ENCODE assay signal across 16 cellular contexts in the genomic region with DNA sequence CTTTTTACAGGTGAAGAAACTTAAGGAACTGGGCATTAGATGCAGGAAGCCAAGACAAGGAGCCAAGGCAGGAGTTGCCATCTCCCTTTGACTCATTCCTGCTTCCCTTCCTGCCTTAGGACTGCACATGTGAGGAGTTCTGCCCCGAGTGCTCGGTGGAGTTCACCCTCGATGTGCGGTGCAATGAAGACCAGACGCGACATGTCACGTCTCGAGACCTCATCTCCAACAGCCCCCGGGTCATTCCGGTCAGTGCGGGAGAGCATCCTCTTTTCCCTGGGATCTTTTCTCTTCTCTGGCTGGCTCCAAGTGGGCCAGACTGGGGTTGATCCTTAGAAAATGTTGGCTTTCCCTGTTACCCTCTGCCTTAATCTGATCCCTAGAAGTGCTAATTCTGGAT. TPM values are rescaled to one million over a fixed set of nuclear protein-coding genes. Genes with fewer than 3 reads are reported as not detected.
DNase-seq lines count a peak whose midpoint lies in the region; ATAC-seq and TF ChIP-seq lines count a peak whose summit lies in the region.
"Had no signal": no experiment of that assay in that cellular context is flagged by ENCODE, and none has a peak within 500 bp of the region (broad histone marks: within the 10 kb centered on the region; RNA-seq: fewer than 3 reads in every experiment).

No MANE protein-coding gene starts in this region.

- H3K9me3 Mint-ChIP-seq in activated T-helper 1 cell treated with anti-CD3 and anti-CD28 coated beads, Interleukin-12 subunit alpha, Interleukin-12 subunit beta, Interleukin-2, Interleukin-4 antibody, amounts not matched to agents 30 ng/mL and 10 ng/mL and 1 ng/mL, durations not matched to agents 14 hours and 24 hours and 36 hours, result no peaks in the 10 kb centered on the region
- H3K9me3 Mint-ChIP-seq: CD8-positive, alpha-beta T cell had no signal

- no peak for ATAC-seq in left cardiac atrium
- no peak for ATAC-seq in HG03175 (IDR thresholded peaks at IDR 0.05; ENCODE audit: unreplicated experiment)
- ATAC-seq: CD8-positive, alpha-beta T cell; HCT116 had no signal

- peaks cover 42% of the 10 kb centered on the region for H3K36me3 Mint-ChIP-seq in activated T-helper 1 cell treated with anti-CD3 and anti-CD28 coated beads, Interleukin-12 subunit alpha, Interleukin-12 subunit beta, Interleukin-2, Interleukin-4 antibody, amounts not matched to agents 30 ng/mL and 10 ng/mL and 1 ng/mL, durations not matched to agents 14 hours and 24 hours and 36 hours (ENCODE audit: low read depth)

- peaks cover 20% of the 10 kb centered on the region for H3K4me1 Mint-ChIP-seq in activated T-helper 1 cell treated with anti-CD3 and anti-CD28 coated beads, Interleukin-12 subunit alpha, Interleukin-12 subunit beta, Interleukin-2, Interleukin-4 antibody, amounts not matched to agents 30 ng/mL and 10 ng/mL and 1 ng/mL, durations not matched to agents 14 hours and 24 hours and 36 hours (ENCODE audit: low read depth)

- H3K4me3 ChIP-seq in neutrophil (ENCODE audit: low read depth in 1 of 2, low read length in 1 of 2), result no peak overlapping the region

- intact Hi-C loops in cardiac septum (cut with DNase I), result no loop called here
- intact Hi-C loops in left cardiac atrium (cut with DNase I), result loop anchor here in 1 of 2 donors (5.0 kb wide), 1 partner anchor 53 kb away; no protein-coding TSS in a partner anchor
- intact Hi-C loops in activated T-helper 1 cell treated with anti-CD3 and anti-CD28 coated beads, Interleukin-12 subunit alpha, Interleukin-12 subunit beta, Interleukin-2, Interleukin-4 antibody, amounts not matched to agents 30 ng/mL and 10 ng/mL and 1 ng/mL, durations not matched to agents 14 hours and 24 hours and 36 hours (cut with micrococcal nuclease), result no loop called here

- no peaks in the 10 kb centered on the region for H3K27me3 ChIP-seq in neutrophil

- H3K4me3 Mint-ChIP-seq in activated T-helper 1 cell treated with anti-CD3 and anti-CD28 coated beads, Interleukin-12 subunit alpha, Interleukin-12 subunit beta, Interleukin-2, Interleukin-4 antibody, amounts not matched to agents 30 ng/mL and 10 ng/mL and 1 ng/mL, durations not matched to agents 14 hours and 24 hours and 36 hours, result no peak overlapping the region
- H3K4me3 Mint-ChIP-seq: CD14-positive monocyte; CD8-positive, alpha-beta T cell had no signal

- no peak for TF ChIP-seq CTCF in neutrophil (IDR thresholded peaks at IDR 0.05)

- H3K9me3 ChIP-seq in neutrophil, result no peaks in the 10 kb centered on the region

- H3K27me3 Mint-ChIP-seq in activated T-helper 1 cell treated with anti-CD3 and anti-CD28 coated beads, Interleukin-12 subunit alpha, Interleukin-12 subunit beta, Interleukin-2, Interleukin-4 antibody, amounts not matched to agents 30 ng/mL and 10 ng/mL and 1 ng/mL, durations not matched to agents 14 hours and 24 hours and 36 hours (ENCODE audit: insufficient read depth), result no peaks in the 10 kb centered on the region

- H3K36me3 ChIP-seq in neutrophil, result peaks cover 76% of the 10 kb centered on the region

- H3K4me1 ChIP-seq in neutrophil (ENCODE audit: control insufficient read depth in 1 of 2, insufficient read depth in 1 of 2, low read depth in 1 of 2, low read length in 1 of 2), result peaks cover 41 to 51% of the 10 kb centered on the region in 2 experiments

- H3K27ac ChIP-seq in neutrophil, result peak overlapping the region; percentile 80
- H3K27ac ChIP-seq: HL-60 had no signal

- DNase-seq in cardiac septum (ENCODE audit: low spot score), result peak; percentile 54
- no peak for DNase-seq in left cardiac atrium
- peak; percentile 52 for DNase-seq in islet precursor cell
- peak; percentile 14 for DNase-seq in ureter (ENCODE audit: low spot score)
- no peak for DNase-seq in activated T-helper 1 cell treated with anti-CD3 and anti-CD28 coated beads, Interleukin-12 subunit alpha, Interleukin-12 subunit beta, Interleukin-2, Interleukin-4 antibody, amounts not matched to agents 30 ng/mL and 10 ng/mL and 1 ng/mL, durations not matched to agents 14 hours and 24 hours and 36 hours (ENCODE audit: low spot score)
- no peak for DNase-seq in cerebellum (ENCODE audit: low spot score)
- DNase-seq: COR-L47, DMS153, DMS79 treated with DMSO at 0.1 percent for 48 hours, EL had no signal

- no peak overlapping the region for H3K27ac Mint-ChIP-seq in activated T-helper 1 cell treated with anti-CD3 and anti-CD28 coated beads, Interleukin-12 subunit alpha, Interleukin-12 subunit beta, Interleukin-2, Interleukin-4 antibody, amounts not matched to agents 30 ng/mL and 10 ng/mL and 1 ng/mL, durations not matched to agents 14 hours and 24 hours and 36 hours
- H3K27ac Mint-ChIP-seq: CD8-positive, alpha-beta T cell had no signal

RNA-seq across cellular contexts. Expression of a gene that starts 6.6 kb away (rescaled TPM):
- total RNA-seq in cardiac septum (46.9 TPM), left cardiac atrium (10 to 100 TPM; 33.2 to 41.9 TPM), ureter (57.3 TPM), cerebellum (52.8 TPM)
- total RNA-seq in activated T-helper 1 cell treated with anti-CD3 and anti-CD28 coated beads, Interleukin-12 subunit alpha, Interleukin-12 subunit beta, Interleukin-2, Interleukin-4 antibody, amounts not matched to agents 30 ng/mL and 10 ng/mL and 1 ng/mL, durations not matched to agents 14 hours and 24 hours and 36 hours, result 89.2 and 90.9 TPM in 2 replicates

RNA-seq across cellular contexts. Expression of a gene that starts 17.2 kb away (rescaled TPM):
- total RNA-seq in cardiac septum (11.5 TPM), left cardiac atrium (10 to 100 TPM; 14.2 to 14.5 TPM), ureter (12.5 TPM), cerebellum (29.5 TPM)
- total RNA-seq in activated T-helper 1 cell treated with anti-CD3 and anti-CD28 coated beads, Interleukin-12 subunit alpha, Interleukin-12 subunit beta, Interleukin-2, Interleukin-4 antibody, amounts not matched to agents 30 ng/mL and 10 ng/mL and 1 ng/mL, durations not matched to agents 14 hours and 24 hours and 36 hours, result 4.4 and 4.9 TPM in 2 replicates

RNA-seq across cellular contexts. Expression of a gene that starts 21.8 kb away (rescaled TPM):
- total RNA-seq in cardiac septum (156 TPM), left cardiac atrium (100 to 1,000 TPM in 1 of 2 donors, 10 to 100 TPM in 1; 98.9 to 128 TPM), ureter (66.6 TPM), cerebellum (43.2 TPM)
- total RNA-seq in activated T-helper 1 cell treated with anti-CD3 and anti-CD28 coated beads, Interleukin-12 subunit alpha, Interleukin-12 subunit beta, Interleukin-2, Interleukin-4 antibody, amounts not matched to agents 30 ng/mL and 10 ng/mL and 1 ng/mL, durations not matched to agents 14 hours and 24 hours and 36 hours, result 51.2 and 51.6 TPM in 2 replicates

RNA-seq across cellular contexts. Expression of a gene that starts 21.9 kb away (rescaled TPM):
- total RNA-seq in cardiac septum, result 60.1 TPM
- 10 to 100 TPM; 36.5 to 77.0 TPM for total RNA-seq in left cardiac atrium
- total RNA-seq in ureter, result 53.2 TPM
- total RNA-seq in activated T-helper 1 cell treated with anti-CD3 and anti-CD28 coated beads, Interleukin-12 subunit alpha, Interleukin-12 subunit beta, Interleukin-2, Interleukin-4 antibody, amounts not matched to agents 30 ng/mL and 10 ng/mL and 1 ng/mL, durations not matched to agents 14 hours and 24 hours and 36 hours, result 98.0 and 98.4 TPM in 2 replicates
- 47.6 TPM for total RNA-seq in cerebellum

Comparison
In these comparisons a context has a peak if more than half of its experiments do, and no peak if none do; other contexts are left out.
1. DNase-seq: peak in cardiac septum (single experiment), islet precursor cell (single experiment) and ureter (single experiment); none in left cardiac atrium (single experiment), activated T-helper 1 cell treated with anti-CD3 and anti-CD28 coated beads, Interleukin-12 subunit alpha, Interleukin-12 subunit beta, Interleukin-2, Interleukin-4 antibody, amounts not matched to agents 30 ng/mL and 10 ng/mL and 1 ng/mL, durations not matched to agents 14 hours and 24 hours and 36 hours (single experiment) and cerebellum (single experiment).